15 cellular contexts compared by ENCODE assay signal in the genomic region with DNA sequence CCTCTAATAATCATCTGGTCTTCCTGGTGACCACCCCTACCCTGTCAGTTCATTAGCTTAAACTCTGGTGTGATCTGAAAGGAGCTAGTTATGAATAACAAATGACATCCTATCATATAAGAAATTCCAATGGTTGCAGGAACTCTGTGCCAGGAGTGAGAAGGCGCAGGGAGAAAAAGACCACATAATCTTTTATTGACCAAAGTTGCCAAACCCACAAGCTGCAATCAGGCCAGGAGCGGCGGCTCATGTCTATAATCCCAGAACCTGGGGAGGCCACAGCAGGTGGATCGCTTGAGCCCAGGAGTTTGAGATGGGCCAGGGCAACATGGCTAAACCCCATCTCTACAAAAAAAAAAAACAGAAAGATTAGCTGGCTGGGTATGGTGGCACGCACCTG. TPM values are rescaled to one million over a fixed set of nuclear protein-coding genes. Genes with fewer than 3 reads are reported as not detected.
DNase-seq lines count a peak whose midpoint lies in the region; ATAC-seq and TF ChIP-seq lines count a peak whose summit lies in the region.
"Had no signal": no experiment of that assay in that cellular context is flagged by ENCODE, and none has a peak within 500 bp of the region (broad histone marks: within the 10 kb centered on the region; RNA-seq: fewer than 3 reads in every experiment).

No MANE protein-coding gene starts in this region.

- peaks cover 35% of the 10 kb centered on the region for H3K4me1 ChIP-seq in skeletal muscle satellite cell (ENCODE audit: control insufficient read depth, insufficient read depth, low read length)

- H3K27ac ChIP-seq in RWPE1, result peak overlapping the region; percentile 30; the same call in 1 of the 2 replicates

- H3K4me2 ChIP-seq in skeletal muscle satellite cell (ENCODE audit: low read length), result peak overlapping the region; percentile 18

- no peaks in the 10 kb centered on the region for H3K9me3 ChIP-seq in skeletal muscle satellite cell (replicated peaks; ENCODE audit: low read length)
- H3K9me3 ChIP-seq: MG63 had no signal

- peak overlapping the region; percentile 47 for H3K4me3 Mint-ChIP-seq in activated naive CD4-positive, alpha-beta T cell treated with anti-CD3 and anti-CD28 coated beads, Interleukin-2, amount 50 U/mL, for 24 hours

- H3K27me3 Mint-ChIP-seq in activated naive CD4-positive, alpha-beta T cell treated with anti-CD3 and anti-CD28 coated beads, Interleukin-2, amount 50 U/mL, for 24 hours, result no peaks in the 10 kb centered on the region

- no peaks in the 10 kb centered on the region for H3K27me3 ChIP-seq in skeletal muscle satellite cell (ENCODE audit: control insufficient read depth, insufficient read depth, low read length)
- H3K27me3 ChIP-seq: MG63 had no signal

- no peaks in the 10 kb centered on the region for H3K9me3 Mint-ChIP-seq in activated naive CD4-positive, alpha-beta T cell treated with anti-CD3 and anti-CD28 coated beads, Interleukin-2, amount 50 U/mL, for 24 hours

- POLR2A ChIA-PET in RWPE1 (lab: Yijun Ruan, JAX; ENCODE audit: low non-redundant PET), result no interaction called here

- intact Hi-C loops in left colon (cut with DNase I, micrococcal nuclease), result no loop called here

- H3K9ac ChIP-seq in skeletal muscle satellite cell (ENCODE audit: low read depth, low read length), result no peak overlapping the region

- peaks cover 68% of the 10 kb centered on the region for H3K4me1 Mint-ChIP-seq in activated naive CD4-positive, alpha-beta T cell treated with anti-CD3 and anti-CD28 coated beads, Interleukin-2, amount 50 U/mL, for 24 hours

- H3K36me3 ChIP-seq in skeletal muscle satellite cell (ENCODE audit: insufficient read depth, low read length), result no peaks in the 10 kb centered on the region
- H3K36me3 ChIP-seq: MG63 had no signal

- no peak for TF ChIP-seq CTCF in RWPE1 (conservative IDR thresholded peaks at IDR 0.05; ENCODE audit: low read depth)

- H3K4me3 ChIP-seq in skeletal muscle satellite cell (ENCODE audit: low read length), result no peak overlapping the region
- H3K4me3 ChIP-seq: MG63 had no signal

- H3K27ac Mint-ChIP-seq in activated naive CD4-positive, alpha-beta T cell treated with anti-CD3 and anti-CD28 coated beads, Interleukin-2, amount 50 U/mL, for 24 hours, result peak overlapping the region; percentile 23

- no peaks in the 10 kb centered on the region for H3K36me3 Mint-ChIP-seq in activated naive CD4-positive, alpha-beta T cell treated with anti-CD3 and anti-CD28 coated beads, Interleukin-2, amount 50 U/mL, for 24 hours

- CTCF ChIA-PET in RWPE1 (lab: Yijun Ruan, JAX), result no interaction called here

- ATAC-seq in left colon (peak; percentile 79), HG03196 (IDR thresholded peaks at IDR 0.05; ENCODE audit: unreplicated experiment) (no peak)
- ATAC-seq: PC-3 had no signal

- no peak for DNase-seq in activated naive CD4-positive, alpha-beta T cell (lab: John Stamatoyannopoulos, UW)
- DNase-seq in RWPE1 (ENCODE audit: low spot score), result no peak
- no peak for DNase-seq in left colon
- DNase-seq in NCI-H2029 treated with DMSO at 0.1 percent for 48 hours (lab: John Stamatoyannopoulos, UW), result no peak
- DNase-seq in AG08396 (ENCODE audit: low spot score), result no peak
- DNase-seq: AML-193, H7, MG63, NCI-H1092 treated with DMSO at 0.1 percent for 48 hours, NCI-H1694 treated with DMSO at 0.1 percent for 48 hours, NCI-H446, PC-3 had no signal

RNA-seq across cellular contexts. Expression of gene ANKRD11, which starts 23.4 kb away (rescaled TPM):
- 100 to 1,000 TPM in 1 of 2 donors, 10 to 100 TPM in 1; 82.5 to 135 TPM for total RNA-seq in left colon
- 53.7 and 63.9 TPM in 2 replicates for total RNA-seq in skeletal muscle satellite cell (2012; rRNA removed)

RNA-seq across cellular contexts. Expression of gene SPG7, which starts 41.3 kb away (rescaled TPM):
- total RNA-seq in left colon, result 100 to 1,000 TPM; 106 to 146 TPM
- total RNA-seq in skeletal muscle satellite cell (2012; rRNA removed), result 75.1 and 98.6 TPM in 2 replicates
